ENCODE assay signal across 8 cellular contexts in the genomic region with DNA sequence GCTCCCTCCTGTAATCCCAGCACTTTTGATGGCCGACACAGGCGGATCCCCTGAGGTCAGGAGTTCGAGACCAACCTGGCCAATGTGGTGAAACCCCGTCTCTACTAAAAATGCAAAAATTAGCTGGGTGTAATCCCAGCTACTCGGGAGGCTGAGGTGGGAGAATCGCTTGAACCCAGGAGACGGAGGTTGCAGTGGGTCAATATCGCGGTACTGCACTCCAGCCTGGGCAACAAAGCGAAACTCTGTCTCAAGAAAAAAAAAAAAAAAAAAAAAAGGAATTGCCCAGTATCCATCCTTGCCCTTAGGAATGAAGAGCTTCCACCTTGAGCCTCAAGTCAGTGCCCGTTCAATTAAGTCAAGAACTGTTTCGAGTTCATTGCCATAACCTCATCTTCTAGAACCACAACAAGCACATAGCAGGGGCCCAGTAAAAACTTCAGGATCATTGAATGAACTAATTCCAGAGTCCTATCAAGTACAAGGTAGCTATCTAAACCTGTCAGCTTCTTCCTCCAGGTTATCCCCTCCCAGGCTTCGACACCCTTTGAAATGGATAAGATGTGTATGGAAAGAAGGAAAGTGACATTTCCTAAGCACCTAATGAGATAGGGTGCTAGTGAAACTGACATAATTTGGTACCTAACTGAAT. TPM values are rescaled to one million over a fixed set of nuclear protein-coding genes. Genes with fewer than 3 reads are reported as not detected.
DNase-seq lines count a peak whose midpoint lies in the region; ATAC-seq and TF ChIP-seq lines count a peak whose summit lies in the region.

No MANE protein-coding gene starts in this region.

- H3K4me3 ChIP-seq in GM23248 (peak overlapping the region; percentile 82), suprapubic skin (peak overlapping the region; percentile 94)

- H3K79me2 ChIP-seq in GM23248 (ENCODE audit: insufficient read depth) = peaks cover 41% of the 10 kb centered on the region

- H3K27me3 ChIP-seq in GM23248 (replicated peaks; ENCODE audit: insufficient read depth) = no peaks in the 10 kb centered on the region
- H3K27me3 ChIP-seq in suprapubic skin = no peaks in the 10 kb centered on the region

- peak; percentile 29 for DNase-seq in GM23248
- no peak for DNase-seq in activated CD8-positive, alpha-beta T cell treated with anti-CD3 and anti-CD28 coated beads, Interleukin-2, amount 10 ng/mL, durations not matched to agents 7 days and 5 days
- DNase-seq in immature natural killer cell = no peak
- no peak for DNase-seq in suprapubic skin (ENCODE audit: low spot score in 2 of 2)
- DNase-seq in T-helper 9 cell = no peak
- DNase-seq in effector CD8-positive, alpha-beta T cell (lab: John Stamatoyannopoulos, UW) = no peak

- TF ChIP-seq CTCF in 22Rv1 (IDR thresholded peaks at IDR 0.05) = no peak
- no peak for TF ChIP-seq CTCF in suprapubic skin (IDR thresholded peaks at IDR 0.05)

- H3K36me3 ChIP-seq in GM23248 (ENCODE audit: low read depth) = peaks cover 6% of the 10 kb centered on the region; the same call in 1 of the 2 replicates
- peaks cover 18% of the 10 kb centered on the region for H3K36me3 ChIP-seq in suprapubic skin

- POLR2A ChIA-PET in activated CD8-positive, alpha-beta T cell treated with anti-CD3 and anti-CD28 coated beads, Interleukin-2, amount 10 ng/mL, durations not matched to agents 7 days and 5 days (lab: Charles Lee) = interaction anchor here (0.6 to 2.6 kb wide), 5 partner anchors 13 to 1617 kb away, joined by 3 to 30 read pairs (median 6); a partner anchor contains a TSS

- H3K4me1 ChIP-seq in GM23248 (ENCODE audit: insufficient read depth) (no peaks in the 10 kb centered on the region), suprapubic skin (peaks cover 28% of the 10 kb centered on the region)

- H3F3A ChIP-seq in GM23248 (ENCODE audit: insufficient read depth) = no peaks in the 10 kb centered on the region

- no peak for ATAC-seq in activated CD8-positive, alpha-beta T cell treated with anti-CD3 and anti-CD28 coated beads, Interleukin-2, amount 10 ng/mL, durations not matched to agents 7 days and 5 days
- ATAC-seq in GM19328 (IDR thresholded peaks at IDR 0.05; ENCODE audit: unreplicated experiment) = no peak

- H3K9me3 ChIP-seq in GM23248 (ENCODE audit: low read depth) = no peaks in the 10 kb centered on the region
- H3K9me3 ChIP-seq in suprapubic skin = no peaks in the 10 kb centered on the region

- CTCF ChIA-PET in activated CD8-positive, alpha-beta T cell treated with anti-CD3 and anti-CD28 coated beads, Interleukin-2, amount 10 ng/mL, durations not matched to agents 7 days and 5 days (lab: Charles Lee) = interaction anchor here (0.6 to 3.3 kb wide), 7 partner anchors 10 to 746 kb away, joined by 3 to 15 read pairs (median 4); a partner anchor contains a TSS

- H3K4me3 Mint-ChIP-seq in activated CD8-positive, alpha-beta T cell treated with anti-CD3 and anti-CD28 coated beads, Interleukin-2, amount 10 ng/mL, durations not matched to agents 7 days and 5 days = peak overlapping the region; percentile 97
- peak overlapping the region; percentile 98 to 99 (median 98) for H3K4me3 Mint-ChIP-seq in immature natural killer cell

- in situ Hi-C loops in GM23248 (cut with MboI) = no loop called here

- no peaks in the 10 kb centered on the region for H3K9me2 ChIP-seq in GM23248 (ENCODE audit: insufficient read depth)

- TF ChIP-seq POLR2A in suprapubic skin (IDR thresholded peaks at IDR 0.05) = no peak

- no peaks in the 10 kb centered on the region for H4K20me1 ChIP-seq in GM23248 (ENCODE audit: insufficient read depth)

- peak overlapping the region; percentile 85 for H3K4me2 ChIP-seq in GM23248 (ENCODE audit: unreplicated experiment)

- WGBS in GM23248 (ENCODE audit: low coverage in 1 of 2, low lambda C conversion rate in 2 of 2, missing lambda C conversion rate in 2 of 2), 2 experiments = 69 to 70% methylated on average over 12 to 13 of the region's 13 CpGs
- WGBS in suprapubic skin = 48% methylated on average over 13 of the region's 13 CpGs

- H3K27ac Mint-ChIP-seq in activated CD8-positive, alpha-beta T cell treated with anti-CD3 and anti-CD28 coated beads, Interleukin-2, amount 10 ng/mL, durations not matched to agents 7 days and 5 days = peak overlapping the region; percentile 98
- H3K27ac Mint-ChIP-seq in immature natural killer cell = peak overlapping the region; percentile 91 to 96 (median 93)

- peaks cover 32% of the 10 kb centered on the region for H3K4me1 Mint-ChIP-seq in activated CD8-positive, alpha-beta T cell treated with anti-CD3 and anti-CD28 coated beads, Interleukin-2, amount 10 ng/mL, durations not matched to agents 7 days and 5 days (ENCODE audit: low read depth)
- H3K4me1 Mint-ChIP-seq in immature natural killer cell = peaks cover 29 to 46% of the 10 kb centered on the region in 2 donors

- no peak for TF ChIP-seq EP300 in suprapubic skin (IDR thresholded peaks at IDR 0.05)

- H2AFZ ChIP-seq in GM23248 = peak overlapping the region; percentile 91

- H3K27ac ChIP-seq in 22Rv1 = peak overlapping the region; percentile 91
- no peak overlapping the region for H3K27ac ChIP-seq in GM23248
- H3K27ac ChIP-seq in suprapubic skin = peak overlapping the region; percentile 89

- no peaks in the 10 kb centered on the region for H3K27me3 Mint-ChIP-seq in activated CD8-positive, alpha-beta T cell treated with anti-CD3 and anti-CD28 coated beads, Interleukin-2, amount 10 ng/mL, durations not matched to agents 7 days and 5 days (ENCODE audit: low read depth)
- peaks cover 0 to 6% (median 6%) of the 10 kb centered on the region in 3 donors for H3K27me3 Mint-ChIP-seq in immature natural killer cell (ENCODE audit: low read depth in 3 of 3)

- peak overlapping the region; percentile 83 for H3K9ac ChIP-seq in GM23248

- peaks cover 32% of the 10 kb centered on the region for H3K36me3 Mint-ChIP-seq in activated CD8-positive, alpha-beta T cell treated with anti-CD3 and anti-CD28 coated beads, Interleukin-2, amount 10 ng/mL, durations not matched to agents 7 days and 5 days (ENCODE audit: low read depth)
- peaks cover 9 to 13% (median 10%) of the 10 kb centered on the region in 3 donors for H3K36me3 Mint-ChIP-seq in immature natural killer cell

- no peaks in the 10 kb centered on the region for H3K9me3 Mint-ChIP-seq in activated CD8-positive, alpha-beta T cell treated with anti-CD3 and anti-CD28 coated beads, Interleukin-2, amount 10 ng/mL, durations not matched to agents 7 days and 5 days (ENCODE audit: insufficient read depth)
- no peaks in the 10 kb centered on the region for H3K9me3 Mint-ChIP-seq in immature natural killer cell

RNA-seq across cellular contexts. Expression of a gene that starts 0.8 kb away (rescaled TPM):
- 14.7 and 16.9 TPM in 2 replicates for total RNA-seq in GM23248 (2014; rRNA removed; shearing (Covaris generic))
- 12.1 and 12.3 TPM in 2 replicates for polyA plus RNA-seq in GM23248 (2016; fragmentation: Nextera tagmentation; extraction: Ambion mirVana)
- total RNA-seq in activated CD8-positive, alpha-beta T cell treated with anti-CD3 and anti-CD28 coated beads, Interleukin-2, amount 10 ng/mL, durations not matched to agents 7 days and 5 days = 10 to 100 TPM; 18.1 to 21.8 TPM
- polyA plus RNA-seq in immature natural killer cell = 10 to 100 TPM in 2 of 3 donors, 1 to 10 TPM in 1; 7.3 to 14.0 (median 11.5) TPM
- total RNA-seq in suprapubic skin = 10 to 100 TPM; 12.7 to 13.3 (median 12.8) TPM

RNA-seq across cellular contexts. Expression of a gene that starts 13.2 kb away (rescaled TPM):
- total RNA-seq in GM23248 (2014; rRNA removed; shearing (Covaris generic)) = 29.2 and 32.9 TPM in 2 replicates
- polyA plus RNA-seq in GM23248 (2016; fragmentation: Nextera tagmentation; extraction: Ambion mirVana) (30.1 and 31.2 TPM in 2 replicates), immature natural killer cell (10 to 100 TPM; 33.5 to 61.1 (median 34.1) TPM)
- total RNA-seq in activated CD8-positive, alpha-beta T cell treated with anti-CD3 and anti-CD28 coated beads, Interleukin-2, amount 10 ng/mL, durations not matched to agents 7 days and 5 days = 10 to 100 TPM; 50.4 to 53.2 TPM
- total RNA-seq in suprapubic skin = 10 to 100 TPM; 32.2 to 86.7 (median 33.3) TPM

RNA-seq across cellular contexts. Expression of a gene that starts 41.7 kb away (rescaled TPM):
- total RNA-seq in GM23248 (2014; rRNA removed; shearing (Covaris generic)) = not detected in 2 replicates
- 0.14 TPM in 1 of 2 replicates, not detected in the other for polyA plus RNA-seq in GM23248 (2016; fragmentation: Nextera tagmentation; extraction: Ambion mirVana)
- total RNA-seq in activated CD8-positive, alpha-beta T cell treated with anti-CD3 and anti-CD28 coated beads, Interleukin-2, amount 10 ng/mL, durations not matched to agents 7 days and 5 days = not detected
- polyA plus RNA-seq in immature natural killer cell = not detected
- not detected for total RNA-seq in suprapubic skin

RNA-seq across cellular contexts. Expression of a gene that starts 58.5 kb away (rescaled TPM):
- 19.8 and 34.0 TPM in 2 replicates for total RNA-seq in GM23248 (2014; rRNA removed; shearing (Covaris generic))
- polyA plus RNA-seq in GM23248 (2016; fragmentation: Nextera tagmentation; extraction: Ambion mirVana) (9.6 and 11.1 TPM in 2 replicates), immature natural killer cell (not detected)
- total RNA-seq in activated CD8-positive, alpha-beta T cell treated with anti-CD3 and anti-CD28 coated beads, Interleukin-2, amount 10 ng/mL, durations not matched to agents 7 days and 5 days = not detected
- total RNA-seq in suprapubic skin = 100 to 1,000 TPM in 1 of 4 donors, 10 to 100 TPM in 3; 16.4 to 129 (median 18.3) TPM
